ENCODE assay signal across 8 cellular contexts in genomic region chr2:214069254-214069653, GRCh38.
DNase-seq lines count a peak whose midpoint lies in the region; ATAC-seq and TF ChIP-seq lines count a peak whose summit lies in the region.

No MANE protein-coding gene starts in this region.

- H3K4me1 ChIP-seq in BE2C = peaks cover 19% of the 10 kb centered on the region
- no peaks in the 10 kb centered on the region for H3K4me1 ChIP-seq in effector memory CD4-positive, alpha-beta T cell (ENCODE audit: control insufficient read depth, insufficient read depth, low read length, poor library complexity, severe bottlenecking)

- no peak overlapping the region for H3K27ac ChIP-seq in effector memory CD4-positive, alpha-beta T cell (ENCODE audit: insufficient read depth, low read length, poor library complexity, severe bottlenecking)

- 0 out of 2 replicates have a peak overlapping the region, but pooled peaks have one; percentile 7 for H3K4me3 ChIP-seq in BE2C (ENCODE audit: low read depth, low read length)
- no peak overlapping the region for H3K4me3 ChIP-seq in fibroblast of pulmonary artery (replicated peaks; ENCODE audit: low read depth, low read length)
- no peak overlapping the region for H3K4me3 ChIP-seq in effector memory CD4-positive, alpha-beta T cell (ENCODE audit: insufficient read depth, low read depth, low read length, poor library complexity, severe bottlenecking)

- no peaks in the 10 kb centered on the region for H3K9me3 ChIP-seq in BE2C
- no peaks in the 10 kb centered on the region for H3K9me3 ChIP-seq in effector memory CD4-positive, alpha-beta T cell (ENCODE audit: control insufficient read depth, low read length)

- H3K36me3 ChIP-seq in BE2C = no peaks in the 10 kb centered on the region
- no peaks in the 10 kb centered on the region for H3K36me3 ChIP-seq in effector memory CD4-positive, alpha-beta T cell (ENCODE audit: control insufficient read depth, insufficient read depth, low read length)

- H3K27me3 ChIP-seq in BE2C = no peaks in the 10 kb centered on the region
- no peaks in the 10 kb centered on the region for H3K27me3 ChIP-seq in effector memory CD4-positive, alpha-beta T cell (replicated peaks; ENCODE audit: control insufficient read depth, insufficient read depth, low read length, poor library complexity, severe bottlenecking)

- no peak for TF ChIP-seq CTCF in BE2C (IDR thresholded peaks at IDR 0.05; ENCODE audit: low read depth, low read length)
- no peak for TF ChIP-seq CTCF in fibroblast of pulmonary artery (IDR thresholded peaks at IDR 0.05; ENCODE audit: low read length, missing control alignments)

- peak; percentile 78 for ATAC-seq in GM21619 (IDR thresholded peaks at IDR 0.05; ENCODE audit: unreplicated experiment)

- DNase-seq in BE2C = peak; percentile 61
- peak; percentile 68 for DNase-seq in NCI-H460 (ENCODE audit: extremely low read depth, low read depth)
- DNase-seq in fibroblast of pulmonary artery (ENCODE audit: low read depth) = peak; percentile 83
- DNase-seq in superior temporal gyrus (ENCODE audit: extremely low spot score) = peak; percentile 73
- no peak for DNase-seq in SKM-1 treated with dmso at 0.1 percent for 144 hours (lab: John Stamatoyannopoulos, UW; ENCODE audit: unreplicated experiment)
- no peak for DNase-seq in activated CD4-positive, CD25-positive, alpha-beta regulatory T cell (lab: John Stamatoyannopoulos, UW)
- no peak for DNase-seq in effector memory CD4-positive, alpha-beta T cell

Comparison
In these comparisons a context has a peak if more than half of its experiments do, and no peak if none do; other contexts are left out.
1. DNase-seq: peak in BE2C (single experiment), NCI-H460 (single experiment), fibroblast of pulmonary artery (single experiment) and superior temporal gyrus (single experiment); none in SKM-1 treated with dmso at 0.1 percent for 144 hours (single experiment), activated CD4-positive, CD25-positive, alpha-beta regulatory T cell (0 of 4) and effector memory CD4-positive, alpha-beta T cell (0 of 3).